In the genomic region with DNA sequence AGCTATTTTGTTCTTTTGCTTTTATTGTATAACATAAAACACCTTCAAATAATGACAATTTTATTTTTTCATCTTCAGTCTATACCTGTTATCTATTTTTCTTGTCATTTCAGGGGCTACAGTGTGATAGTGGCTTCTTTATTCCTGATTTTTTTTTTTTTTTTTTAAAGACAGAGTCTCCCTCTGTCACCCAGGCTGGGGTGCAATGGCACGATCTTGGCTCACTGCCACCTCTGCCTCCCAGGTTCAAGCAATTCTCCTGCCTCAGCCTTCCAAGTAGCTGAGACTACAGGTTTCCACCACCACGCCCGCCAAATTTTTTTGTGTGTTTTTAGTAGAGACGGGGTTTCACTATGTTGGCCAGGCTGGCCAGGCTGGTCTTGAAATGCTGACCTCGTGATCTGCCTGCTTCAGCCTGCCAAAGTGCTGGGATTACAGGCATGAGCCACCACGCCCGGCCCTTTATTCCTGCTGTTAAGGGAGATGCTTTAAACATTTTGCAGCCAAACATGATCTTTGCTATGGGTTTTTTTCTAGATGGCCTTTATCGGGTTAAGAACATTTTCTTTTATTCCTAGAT, we compare ENCODE assay signal across 2 cellular contexts. TPM values are rescaled to one million over a fixed set of nuclear protein-coding genes. Genes with fewer than 3 reads are reported as not detected.
"Had no signal": no experiment of that assay in that cellular context is flagged by ENCODE, and none has a peak within 500 bp of the region (broad histone marks: within the 10 kb centered on the region; RNA-seq: fewer than 3 reads in every experiment).

No MANE protein-coding gene starts in this region.

RNA-seq across cellular contexts. Expression of a gene that starts 12.5 kb away (rescaled TPM):
- total RNA-seq: HT-29, SJCRH30 had no signal

RNA-seq across cellular contexts. Expression of a gene that starts 33.4 kb away (rescaled TPM):
- total RNA-seq: HT-29 had no signal

RNA-seq across cellular contexts. Expression of a gene that starts 49.2 kb away (rescaled TPM):
- total RNA-seq: SJCRH30 had no signal
